8 cellular contexts compared by ENCODE assay signal in genomic region chr10:69092959-69093850, GRCh38. TPM values are rescaled to one million over a fixed set of nuclear protein-coding genes. Genes with fewer than 3 reads are reported as not detected.
DNase-seq lines count a peak whose midpoint lies in the region; ATAC-seq, FAIRE-seq and TF ChIP-seq lines count a peak whose summit lies in the region.

No MANE protein-coding gene starts in this region.

- CTCF ChIA-PET in HCT116 (lab: Charles Lee) (interaction anchor here (0.8 to 2.9 kb wide), 6 partner anchors 11 to 299 kb away, joined by 3 to 17 read pairs (median 6); no protein-coding TSS in a partner anchor), mammary epithelial cell (lab: Charles Lee; ENCODE audit: low non-redundant PET) (interaction anchor here (0.7 kb wide), 1 partner anchor 28 kb away, joined by 34 read pairs; no protein-coding TSS in a partner anchor)

- H2AFZ ChIP-seq in HCT116 (ENCODE audit: low read depth, low read length, poor library complexity, severe bottlenecking) (peak overlapping the region; percentile 89), mammary epithelial cell (ENCODE audit: low read depth, low read length) (peak overlapping the region; percentile 71)

- H3K9me3 ChIP-seq in HCT116 (ENCODE audit: control insufficient read depth in 1 of 2, insufficient read depth in 1 of 2, low read depth in 1 of 2, low read length in 2 of 2) (no peaks in the 10 kb centered on the region), mammary epithelial cell (replicated peaks; ENCODE audit: insufficient read depth, low read length) (no peaks in the 10 kb centered on the region), kidney (ENCODE audit: control insufficient read depth in 1 of 2, low read length in 2 of 2) (no peaks in the 10 kb centered on the region)

- H3K4me3 ChIP-seq in HCT116 (replicated peaks in 1 of 2; ENCODE audit: low read depth in 1 of 2, low read length in 2 of 2) (no peak overlapping the region), mammary epithelial cell (replicated peaks in 1 of 3; ENCODE audit: insufficient read depth in 1 of 3, low read depth in 2 of 3, low read length in 3 of 3) (no peak overlapping the region), kidney (ENCODE audit: low read length in 2 of 2) (no peak overlapping the region)

- no peaks in the 10 kb centered on the region for H3K9me2 ChIP-seq in HCT116 (ENCODE audit: insufficient read depth)

- no peaks in the 10 kb centered on the region for H3K27me3 ChIP-seq in HCT116 (ENCODE audit: insufficient read depth, low read length)
- no peaks in the 10 kb centered on the region for H3K27me3 ChIP-seq in mammary epithelial cell (ENCODE audit: insufficient read depth, low read length)

- H3K9ac ChIP-seq in HCT116 (ENCODE audit: low read length) (no peak overlapping the region), mammary epithelial cell (ENCODE audit: insufficient read depth, low read length) (no peak overlapping the region), kidney (ENCODE audit: low read length in 2 of 2) (no peak overlapping the region)

- H3K36me3 ChIP-seq in HCT116 (ENCODE audit: control insufficient read depth in 1 of 2, insufficient read depth in 2 of 2, low read length in 2 of 2) (no peaks in the 10 kb centered on the region), mammary epithelial cell (ENCODE audit: insufficient read depth, low read length) (no peaks in the 10 kb centered on the region), kidney (ENCODE audit: control insufficient read depth in 1 of 2, insufficient read depth in 2 of 2, low read length in 2 of 2) (no peaks in the 10 kb centered on the region)

- TF ChIP-seq RAD21 in HCT116 (IDR thresholded peaks at IDR 0.05; ENCODE audit: low read depth): peak; percentile 88

- intact Hi-C loops in HCT116 (cut with micrococcal nuclease): loop anchor here (1.0 to 5.0 kb wide), 2 partner anchors 88 to 301 kb away; no protein-coding TSS in a partner anchor
- intact Hi-C loops in mammary epithelial cell (cut with micrococcal nuclease): loop anchor here (1.0 to 10.0 kb wide), 6 partner anchors 30 to 412 kb away; partner anchors contain the start of gene DDX21
- intact Hi-C loops in kidney (cut with DNase I): loop anchor here (10.0 kb wide), 1 partner anchor 88 kb away; no protein-coding TSS in a partner anchor

- peak; percentile 97 for ATAC-seq in HCT116

- peaks cover 0 to 2% of the 10 kb centered on the region in 2 experiments; a peak in 2 of 4 replicates for H3K4me1 ChIP-seq in HCT116 (ENCODE audit: control insufficient read depth in 1 of 2, insufficient read depth in 2 of 2, low read length in 2 of 2)
- no peaks in the 10 kb centered on the region for H3K4me1 ChIP-seq in mammary epithelial cell (ENCODE audit: insufficient read depth, low read length)
- H3K4me1 ChIP-seq in kidney (ENCODE audit: control insufficient read depth in 1 of 2, insufficient read depth in 1 of 2, low read depth in 1 of 2, low read length in 2 of 2): no peaks in the 10 kb centered on the region

- WGBS in mammary epithelial cell (ENCODE audit: low coverage, missing lambda C conversion rate): 42% methylated on average over 14 of the region's 17 CpGs

- no peak overlapping the region for H3K4me2 ChIP-seq in HCT116 (ENCODE audit: low read length)
- no peak overlapping the region for H3K4me2 ChIP-seq in mammary epithelial cell (ENCODE audit: insufficient read depth, low read depth, low read length)

- no peaks in the 10 kb centered on the region for H4K20me1 ChIP-seq in HCT116 (ENCODE audit: insufficient read depth)
- H4K20me1 ChIP-seq in mammary epithelial cell (ENCODE audit: insufficient read depth, low read length): no peaks in the 10 kb centered on the region

- H3K27ac ChIP-seq in HCT116 (ENCODE audit: low read depth, low read length): no peak overlapping the region
- no peak overlapping the region for H3K27ac ChIP-seq in VCaP
- H3K27ac ChIP-seq in mammary epithelial cell (ENCODE audit: insufficient read depth, low read depth, low read length): no peak overlapping the region
- no peak overlapping the region for H3K27ac ChIP-seq in kidney (ENCODE audit: low read depth in 2 of 2, low read length in 2 of 2)

- BruUV-seq in HCT116 (replicated peaks; lab: Mats Ljungman, UMichigan) (no TSS peak), mammary epithelial cell (replicated peaks; lab: Mats Ljungman, UMichigan) (TSS peak; percentile 91)

- POLR2A ChIA-PET in HCT116 (lab: Charles Lee): no interaction called here

- in situ Hi-C loops in mammary epithelial cell (cut with MboI; ENCODE audit: low sequenced_read_pairs in 2 of 2): loop anchor here in 1 of 2 donors (5.0 kb wide), 1 partner anchor 86 kb away; no protein-coding TSS in a partner anchor

- peak; percentile 95 for FAIRE-seq in kidney (lab: Jason Lieb, UNC)

- TF ChIP-seq POLR2A in HCT116 (IDR thresholded peaks at IDR 0.05; ENCODE audit: borderline replicate concordance, extremely low read depth, insufficient read depth, insufficient read length): no peak

- TF ChIP-seq CTCF in HCT116 (IDR thresholded peaks at IDR 0.05 in 2 of 3, conservative IDR thresholded peaks at IDR 0.05 in 1 of 3; ENCODE audit: borderline replicate concordance in 1 of 3, insufficient read depth in 1 of 3, low read depth in 2 of 3, low read length in 2 of 3): peak; percentile 57 to 87 (median 81)
- TF ChIP-seq CTCF in VCaP (conservative IDR thresholded peaks at IDR 0.05): peak; percentile 83
- TF ChIP-seq CTCF in mammary epithelial cell (conservative IDR thresholded peaks at IDR 0.05 in 1 of 2, IDR thresholded peaks at IDR 0.05 in 1 of 2; ENCODE audit: extremely low read depth in 1 of 2, insufficient read depth in 1 of 2, low read depth in 1 of 2, low read length in 2 of 2): peak; percentile 57 to 77
- TF ChIP-seq CTCF in kidney (IDR thresholded peaks at IDR 0.05; ENCODE audit: borderline replicate concordance, extremely low read depth, insufficient read depth): peak; percentile 82

- no peaks in the 10 kb centered on the region for H3K79me2 ChIP-seq in HCT116 (ENCODE audit: insufficient read depth, low read length)
- no peaks in the 10 kb centered on the region for H3K79me2 ChIP-seq in mammary epithelial cell (ENCODE audit: insufficient read depth, low read length)

- RAD21 ChIA-PET in HCT116 (lab: Charles Lee; ENCODE audit: low non-redundant PET in 1 of 2, low total read pairs in 2 of 2, uncharacterized antibody in 2 of 2, unreplicated experiment in 2 of 2): interaction anchor here in 1 of 2 experiments (1.1 kb wide), 1 partner anchor 299 kb away, joined by 3 read pairs; no protein-coding TSS in a partner anchor

- dilution Hi-C loops in mammary epithelial cell (cut with HindIII; ENCODE audit: low sequenced_read_pairs): no loop called here

- DNase-seq in CMK (ENCODE audit: low read depth): peak; percentile 61
- DNase-seq in HCT116 (ENCODE audit: low read depth, low spot score): peak; percentile 89
- DNase-seq in NCI-H2171 treated with DMSO at 0.1 percent for 48 hours (lab: John Stamatoyannopoulos, UW): peak; percentile 72
- peak; percentile 77 for DNase-seq in mammary epithelial cell
- DNase-seq in kidney: no peak
- DNase-seq in stimulated activated CD4-positive, alpha-beta T cell treated with anti-CD3 and anti-CD28 coated beads, Interleukin-2, amount 100 ng/mL, for 48 hours: peak; percentile 71 to 72
- no peak for DNase-seq in UCSD-AML1 (lab: John Stamatoyannopoulos, UW; ENCODE audit: unreplicated experiment)

TF ChIP-seq in HCT116, 20 proteins besides CTCF, POLR2A, EP300 and RAD21:
- no peak for TF ChIP-seq ZBTB33 (IDR thresholded peaks at IDR 0.05; ENCODE audit: extremely low read depth, insufficient replicate concordance, low read length)
- TF ChIP-seq EZH2phosphoT487 (IDR thresholded peaks at IDR 0.05; ENCODE audit: borderline replicate concordance): no peak
- TF ChIP-seq, protein P1, sequence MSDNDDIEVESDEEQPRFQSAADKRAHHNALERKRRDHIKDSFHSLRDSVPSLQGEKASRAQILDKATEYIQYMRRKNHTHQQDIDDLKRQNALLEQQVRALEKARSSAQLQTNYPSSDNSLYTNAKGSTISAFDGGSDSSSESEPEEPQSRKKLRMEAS (IDR thresholded peaks at IDR 0.05): peak; percentile 54; the same call in 1 of the 2 replicates
- TF ChIP-seq YY1 (IDR thresholded peaks at IDR 0.05; ENCODE audit: extremely low read depth, insufficient replicate concordance, low read depth, low read length): peak; percentile 39
- peak; percentile 79; the same call in 1 of the 2 replicates for TF ChIP-seq CBX3 (IDR thresholded peaks at IDR 0.05; ENCODE audit: low read depth)
- no peak for TF ChIP-seq ZFX (IDR thresholded peaks at IDR 0.05)

RNA-seq across cellular contexts. Expression of gene SRGN, which starts 5.3 kb away (rescaled TPM):
- 1.8 TPM for total RNA-seq in HCT116 (2021; ENCODE audit: unreplicated experiment)
- 0.07 TPM in 1 of 2 replicates, not detected in the other for polyA plus RNA-seq in HCT116 (2012)
- total RNA-seq in mammary epithelial cell: 1 to 10 TPM in 1 of 2 donors, under 1 TPM in 1; 0.92 to 1.0 TPM
- polyA plus RNA-seq in mammary epithelial cell: 2.0 TPM
- not detected for polyA minus RNA-seq in mammary epithelial cell
- 130 TPM for total RNA-seq in kidney
- polyA plus RNA-seq in kidney (ENCODE audit: insufficient read depth, low read depth, low replicate concordance): 65.7 TPM

RNA-seq across cellular contexts. Expression of gene VPS26A, which starts 30.8 kb away (rescaled TPM):
- total RNA-seq in HCT116 (2021; ENCODE audit: unreplicated experiment) (65.1 TPM), mammary epithelial cell (10 to 100 TPM; 30.3 to 75.8 TPM), kidney (52.5 TPM)
- 10.6 and 18.3 TPM in 2 replicates for polyA plus RNA-seq in HCT116 (2012)
- polyA plus RNA-seq in mammary epithelial cell (17.5 TPM), kidney (ENCODE audit: insufficient read depth, low read depth, low replicate concordance) (38.9 TPM)
- polyA minus RNA-seq in mammary epithelial cell: 33.5 TPM

Comparison
In these comparisons a context has a peak if more than half of its experiments do, and no peak if none do; other contexts are left out.
1. DNase-seq: peak in CMK (single experiment), HCT116 (single experiment), NCI-H2171 treated with DMSO at 0.1 percent for 48 hours (single experiment), mammary epithelial cell (single experiment) and stimulated activated CD4-positive, alpha-beta T cell treated with anti-CD3 and anti-CD28 coated beads, Interleukin-2, amount 100 ng/mL, for 48 hours (2 of 2); none in kidney (single experiment) and UCSD-AML1 (single experiment).
2. RNA of gene SRGN, which starts 5.3 kb away (total RNA-seq): 130 TPM in kidney (single experiment); 1.8 TPM in HCT116 (single experiment) and 0.92 to 1.0 TPM in mammary epithelial cell; every median in the first group is over 10 times any median in the second.
3. Peak in every context shown above with its lines, with median percentiles within 50 percentile points of each other: CTCF ChIP-seq.